Comparison of ENCODE assay signal across 8 cellular contexts in genomic region chr21:44455524-44456206, GRCh38.
DNase-seq lines count a peak whose midpoint lies in the region; ATAC-seq and TF ChIP-seq lines count a peak whose summit lies in the region.

No MANE protein-coding gene starts in this region.

- H3K4me3 ChIP-seq in astrocyte of the spinal cord (ENCODE audit: low read depth, low read length): peak overlapping the region; percentile 42

- peak; percentile 71 for TF ChIP-seq CTCF in C4-2B (conservative IDR thresholded peaks at IDR 0.05)
- TF ChIP-seq CTCF in astrocyte of the spinal cord (IDR thresholded peaks at IDR 0.05; ENCODE audit: low read depth, low read length): peak; percentile 5

- H3K27ac ChIP-seq in C4-2B: peak overlapping the region; percentile 53

- ATAC-seq in GM21576 (IDR thresholded peaks at IDR 0.05; ENCODE audit: unreplicated experiment) (peak; percentile 27), GM18861 (IDR thresholded peaks at IDR 0.05; ENCODE audit: unreplicated experiment) (no peak)

- in situ Hi-C loops in astrocyte of the spinal cord (cut with HindIII; ENCODE audit: low sequenced_read_pairs): no loop called here

- peak; percentile 41 for DNase-seq in NOMO-1 treated with DMSO at 0.1 percent for 48 hours (lab: John Stamatoyannopoulos, UW; ENCODE audit: unreplicated experiment)
- peak; percentile 2 for DNase-seq in astrocyte of the spinal cord (ENCODE audit: low read depth, low spot score)
- DNase-seq in islet precursor cell: peak; percentile 70
- peak; percentile 25 for DNase-seq in stimulated activated CD4-positive, alpha-beta T cell treated with anti-CD3 and anti-CD28 coated beads, Interleukin-1b, Interleukin-23, amount 100 ng/mL, for 48 hours
- DNase-seq in dedifferentiated amniotic fluid mesenchymal stem cell (ENCODE audit: extremely low spot score): no peak
